In the genomic region with DNA sequence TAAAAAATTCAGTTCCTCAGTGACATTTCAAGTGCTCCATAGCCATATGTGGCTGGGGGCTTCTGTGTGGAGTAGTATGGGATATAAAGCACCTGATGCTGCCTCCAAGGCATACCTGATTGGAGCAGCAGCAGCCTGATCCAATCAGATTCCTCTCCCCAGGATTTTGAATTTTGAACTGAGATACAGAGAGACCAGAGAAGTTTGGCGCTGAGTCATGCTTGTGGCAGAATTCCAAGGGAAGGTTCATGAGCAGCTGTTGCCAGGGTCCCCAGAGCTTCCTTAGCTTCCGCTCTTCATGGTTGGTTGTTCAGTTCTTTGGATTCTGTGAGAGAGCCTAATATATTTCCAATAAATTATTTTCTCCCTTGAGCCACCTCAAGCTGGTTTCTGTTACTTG, we compare ENCODE assay signal across 9 cellular contexts. TPM values are rescaled to one million over a fixed set of nuclear protein-coding genes. Genes with fewer than 3 reads are reported as not detected.
DNase-seq lines count a peak whose midpoint lies in the region; ATAC-seq and TF ChIP-seq lines count a peak whose summit lies in the region.
"Had no signal": no experiment of that assay in that cellular context is flagged by ENCODE, and none has a peak within 500 bp of the region (broad histone marks: within the 10 kb centered on the region; RNA-seq: fewer than 3 reads in every experiment).

No MANE protein-coding gene starts in this region.

- no peak overlapping the region for H3K27ac ChIP-seq in right lobe of liver
- H3K27ac ChIP-seq in CD4-positive, alpha-beta T cell (ENCODE audit: low read depth, low read length), result no peak overlapping the region

- no peak overlapping the region for H3K4me3 ChIP-seq in right lobe of liver

- H3K9me3 Mint-ChIP-seq in activated T-helper 17 cell treated with anti-CD3 and anti-CD28 coated beads, Interleukin-2, amount 50 U/mL, for 72 hours, result no peaks in the 10 kb centered on the region
- no peaks in the 10 kb centered on the region for H3K9me3 Mint-ChIP-seq in CD4-positive, alpha-beta T cell

- no peaks in the 10 kb centered on the region for H3K4me1 ChIP-seq in right lobe of liver

- no peaks in the 10 kb centered on the region for H3K36me3 Mint-ChIP-seq in activated T-helper 17 cell treated with anti-CD3 and anti-CD28 coated beads, Interleukin-2, amount 50 U/mL, for 72 hours (ENCODE audit: low read depth)
- no peaks in the 10 kb centered on the region for H3K36me3 Mint-ChIP-seq in CD4-positive, alpha-beta T cell (ENCODE audit: low read depth)

- TF ChIP-seq POLR2A in right lobe of liver (IDR thresholded peaks at IDR 0.05), result no peak

- POLR2A ChIA-PET in CD4-positive, alpha-beta T cell (lab: Charles Lee), result no interaction called here

- no peak for TF ChIP-seq CTCF in right lobe of liver (IDR thresholded peaks at IDR 0.05)
- TF ChIP-seq CTCF in CD4-positive, alpha-beta T cell (IDR thresholded peaks at IDR 0.05), result no peak

- H3K4me1 Mint-ChIP-seq in activated T-helper 17 cell treated with anti-CD3 and anti-CD28 coated beads, Interleukin-2, amount 50 U/mL, for 72 hours, result no peaks in the 10 kb centered on the region
- no peaks in the 10 kb centered on the region for H3K4me1 Mint-ChIP-seq in CD4-positive, alpha-beta T cell (ENCODE audit: low read depth)

- H3K27me3 Mint-ChIP-seq in activated T-helper 17 cell treated with anti-CD3 and anti-CD28 coated beads, Interleukin-2, amount 50 U/mL, for 72 hours, result peaks cover 9% of the 10 kb centered on the region
- peaks cover 5% of the 10 kb centered on the region for H3K27me3 Mint-ChIP-seq in CD4-positive, alpha-beta T cell

- WGBS in right lobe of liver (ENCODE audit: insufficient coverage, low coverage, low lambda C conversion rate, missing lambda C conversion rate), result 60% methylated on average over 2 of the region's 2 CpGs

- CTCF ChIA-PET in CD4-positive, alpha-beta T cell (lab: Charles Lee), result no interaction called here

- H3K27me3 ChIP-seq in right lobe of liver, result no peaks in the 10 kb centered on the region
- no peaks in the 10 kb centered on the region for H3K27me3 ChIP-seq in CD4-positive, alpha-beta T cell (ENCODE audit: control insufficient read depth, insufficient read depth, low read length)

- H3K36me3 ChIP-seq in right lobe of liver, result no peaks in the 10 kb centered on the region

- H3K27ac Mint-ChIP-seq in activated T-helper 17 cell treated with anti-CD3 and anti-CD28 coated beads, Interleukin-2, amount 50 U/mL, for 72 hours, result no peak overlapping the region
- no peak overlapping the region for H3K27ac Mint-ChIP-seq in CD4-positive, alpha-beta T cell

- peak; percentile 64 for DNase-seq in D341Med (ENCODE audit: low spot score)
- DNase-seq in NCI-H1694 treated with DMSO at 0.1 percent for 48 hours (lab: John Stamatoyannopoulos, UW), result peak; percentile 93
- peak; percentile 68 to 88 for DNase-seq in dermis microvascular lymphatic vessel endothelial cell (ENCODE audit: low read depth in 2 of 2)
- peak in 2 of 3 donors; percentile 34 to 47 for DNase-seq in right lobe of liver
- DNase-seq in CD4-positive, alpha-beta T cell, result no peak
- DNase-seq: activated effector memory CD4-positive, alpha-beta T cell treated with anti-CD3 and anti-CD28 coated beads, Interleukin-2, amount 50 U/mL, for 16 hours had no signal

- ATAC-seq in right lobe of liver, result peak in 2 of 4 donors; percentile 11 to 34
- no peak for ATAC-seq in activated T-helper 17 cell treated with anti-CD3 and anti-CD28 coated beads, Interleukin-2, amount 50 U/mL, for 72 hours (replicated peaks)
- ATAC-seq in HG03521 (IDR thresholded peaks at IDR 0.05; ENCODE audit: unreplicated experiment), result no peak
- no peak for ATAC-seq in CD4-positive, alpha-beta T cell (ENCODE audit: poor library complexity)
- ATAC-seq in HG03108 (IDR thresholded peaks at IDR 0.05; ENCODE audit: unreplicated experiment), result no peak

- no peak overlapping the region for H3K4me3 Mint-ChIP-seq in activated T-helper 17 cell treated with anti-CD3 and anti-CD28 coated beads, Interleukin-2, amount 50 U/mL, for 72 hours
- no peak overlapping the region for H3K4me3 Mint-ChIP-seq in CD4-positive, alpha-beta T cell

- intact Hi-C loops in right lobe of liver (cut with DNase I), result no loop called here
- intact Hi-C loops in CD4-positive, alpha-beta T cell (cut with DNase I, micrococcal nuclease), result no loop called here

- H3K9me3 ChIP-seq in right lobe of liver, result no peaks in the 10 kb centered on the region
- H3K9me3 ChIP-seq in CD4-positive, alpha-beta T cell (ENCODE audit: control insufficient read depth, low read length), result no peaks in the 10 kb centered on the region

RNA-seq across cellular contexts. Expression of gene CFAP36, which starts 29.0 kb away (rescaled TPM):
- 6.2 and 6.3 TPM in 2 replicates for total RNA-seq in dermis microvascular lymphatic vessel endothelial cell
- 1 to 10 TPM; 5.3 to 6.7 (median 5.9) TPM for total RNA-seq in right lobe of liver
- 10 to 100 TPM; 25.1 to 55.5 TPM for total RNA-seq in activated T-helper 17 cell treated with anti-CD3 and anti-CD28 coated beads, Interleukin-2, amount 50 U/mL, for 72 hours
- 10 to 100 TPM; 40.8 to 42.6 TPM for total RNA-seq in CD4-positive, alpha-beta T cell

Comparison
In these comparisons a context has a peak if more than half of its experiments do, and no peak if none do; other contexts are left out.
1. DNase-seq: peak in D341Med (single experiment), NCI-H1694 treated with DMSO at 0.1 percent for 48 hours (single experiment), dermis microvascular lymphatic vessel endothelial cell (2 of 2) and right lobe of liver (2 of 3); none in CD4-positive, alpha-beta T cell (0 of 10).